8 cellular contexts compared by ENCODE assay signal in genomic region chr11:76861490-76861953, GRCh38. TPM values are rescaled to one million over a fixed set of nuclear protein-coding genes. Genes with fewer than 3 reads are reported as not detected.
DNase-seq lines count a peak whose midpoint lies in the region; ATAC-seq, FAIRE-seq and TF ChIP-seq lines count a peak whose summit lies in the region.

No MANE protein-coding gene starts in this region.

- H3K4me3 ChIP-seq in AG04449 (ENCODE audit: low read depth, low read length) (peak overlapping the region; percentile 86), body of pancreas (peak overlapping the region; percentile 67 to 77), lower lobe of right lung (peak overlapping the region; percentile 76), upper lobe of right lung (peak overlapping the region; percentile 82)

- intact Hi-C loops in body of pancreas (cut with DNase I): no loop called here
- intact Hi-C loops in lower lobe of right lung (cut with DNase I): no loop called here
- intact Hi-C loops in upper lobe of right lung (cut with DNase I): loop anchor here (10.0 kb wide), 1 partner anchor 47 kb away; no protein-coding TSS in a partner anchor

- FAIRE-seq in HTR-8/SVneo (lab: Jason Lieb, UNC): no peak

- 19% methylated on average over 6 of the region's 6 CpGs for WGBS in body of pancreas, 2 donors

- no peak for DNase-seq in AG04449 (ENCODE audit: low read depth, low spot score)
- peak; percentile 21 for DNase-seq in HTR-8/SVneo (ENCODE audit: insufficient read length, low spot score)
- DNase-seq in body of pancreas: no peak
- no peak for DNase-seq in lower lobe of right lung
- DNase-seq in upper lobe of right lung: no peak
- no peak for DNase-seq in NCI-H1105 treated with DMSO at 0.1 percent for 48 hours (lab: John Stamatoyannopoulos, UW)
- DNase-seq in activated effector memory CD4-positive, alpha-beta T cell treated with Interleukin-2 at 50 U/mL for 16 hours: no peak
- no peak for DNase-seq in NCI-H1092 treated with DMSO at 0.1 percent for 48 hours (lab: John Stamatoyannopoulos, UW)

- H3K9me3 ChIP-seq in body of pancreas (no peaks in the 10 kb centered on the region), lower lobe of right lung (no peaks in the 10 kb centered on the region), upper lobe of right lung (no peaks in the 10 kb centered on the region)

- TF ChIP-seq POLR2A in body of pancreas (IDR thresholded peaks at IDR 0.05): no peak

- TF ChIP-seq CTCF in AG04449 (IDR thresholded peaks at IDR 0.05; ENCODE audit: insufficient read depth, low read length, missing control alignments) (no peak), body of pancreas (IDR thresholded peaks at IDR 0.05) (no peak), lower lobe of right lung (IDR thresholded peaks at IDR 0.05) (no peak), upper lobe of right lung (IDR thresholded peaks at IDR 0.05) (no peak)

- ATAC-seq in body of pancreas: no peak
- ATAC-seq in lower lobe of right lung: peak in 1 of 2 donors; percentile 2
- ATAC-seq in upper lobe of right lung: no peak

- no peaks in the 10 kb centered on the region for H3K36me3 ChIP-seq in body of pancreas (replicated peaks in 1 of 2; ENCODE audit: insufficient read depth in 1 of 2, low read depth in 2 of 2)
- peaks cover 5% of the 10 kb centered on the region for H3K36me3 ChIP-seq in lower lobe of right lung
- H3K36me3 ChIP-seq in upper lobe of right lung: no peaks in the 10 kb centered on the region

- POLR2A ChIA-PET in AG04449 (lab: Yijun Ruan, JAX): interaction anchor here (0.7 kb wide), 1 partner anchor 26 kb away, joined by 3 read pairs; no protein-coding TSS in a partner anchor

- H3K27me3 ChIP-seq in body of pancreas (no peaks in the 10 kb centered on the region), lower lobe of right lung (ENCODE audit: low read depth) (no peaks in the 10 kb centered on the region), upper lobe of right lung (no peaks in the 10 kb centered on the region)

- CTCF ChIA-PET in AG04449 (lab: Yijun Ruan, JAX): interaction anchor here (1.5 to 2.0 kb wide), 2 partner anchors 9 to 58 kb away, joined by 3 to 4 read pairs; no protein-coding TSS in a partner anchor

- H3K27ac ChIP-seq in body of pancreas (peak overlapping the region in 3 of 4 donors; percentile 74 to 89 (median 88)), lower lobe of right lung (peak overlapping the region; percentile 90), upper lobe of right lung (peak overlapping the region; percentile 94)

- H3K4me1 ChIP-seq in body of pancreas (peaks cover 25% of the 10 kb centered on the region), lower lobe of right lung (peaks cover 56% of the 10 kb centered on the region), upper lobe of right lung (peaks cover 30% of the 10 kb centered on the region)

RNA-seq across cellular contexts. Expression of gene ACER3, which starts 0.8 kb away (rescaled TPM):
- 1 to 10 TPM; 4.6 to 5.2 TPM for total RNA-seq in body of pancreas
- total RNA-seq in lower lobe of right lung: 67.2 TPM
- 42.2 TPM for total RNA-seq in upper lobe of right lung
